30 cellular contexts compared by ENCODE assay signal in the genomic region with DNA sequence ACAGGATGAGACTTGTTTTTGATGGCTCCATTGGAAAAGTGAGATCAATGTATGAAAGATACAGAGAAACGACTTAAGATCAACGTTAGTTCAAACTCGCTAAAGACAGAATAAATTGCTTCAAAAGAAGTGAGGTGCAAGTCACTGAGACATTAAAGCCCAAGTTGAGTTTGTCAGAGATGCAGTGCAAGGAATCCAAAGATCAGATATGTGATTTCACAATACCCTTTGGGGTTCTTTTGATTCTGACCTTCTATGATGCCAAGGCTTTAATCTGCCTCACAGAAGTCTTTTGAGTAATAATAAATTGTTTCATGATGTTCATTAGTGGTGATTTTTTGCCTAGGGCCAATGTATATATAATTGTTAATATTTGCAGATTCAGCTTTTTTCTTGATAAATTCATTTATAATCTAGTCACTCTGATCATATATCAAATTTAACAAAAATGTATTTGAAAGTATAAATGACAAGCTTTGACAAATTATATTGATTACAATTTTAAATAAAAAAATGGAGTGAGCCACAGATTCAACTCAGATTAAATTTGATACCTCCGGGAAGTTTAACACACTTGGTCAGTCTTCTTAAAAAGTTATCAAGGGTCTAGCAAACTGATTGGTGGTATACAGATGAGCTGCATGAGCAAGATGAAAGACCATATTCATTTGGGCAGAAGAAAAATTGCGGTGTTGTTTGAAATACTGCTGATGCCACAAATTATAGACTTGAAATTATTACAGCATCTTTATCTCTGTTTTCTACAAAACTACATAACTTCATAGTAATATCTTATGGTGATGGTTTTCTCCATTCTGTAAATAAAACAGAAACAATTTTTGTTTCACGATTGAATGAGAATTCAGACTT.
"Had no signal": no experiment of that assay in that cellular context is flagged by ENCODE, and none has a peak within 500 bp of the region (broad histone marks: within the 10 kb centered on the region; RNA-seq: fewer than 3 reads in every experiment).

No MANE protein-coding gene starts in this region.

- H3K4me3 Mint-ChIP-seq: activated CD4-positive, alpha-beta memory T cell treated with anti-CD3 and anti-CD28 coated beads for 36 hours; activated CD4-positive, alpha-beta T cell treated with anti-CD3 and anti-CD28 coated beads for 36 hours; activated CD4-positive, alpha-beta T cell treated with anti-CD3 and anti-CD28 coated beads, Interleukin-2, amount 10 ng/mL, durations not matched to agents 24 days and 14 days; activated CD8-positive, alpha-beta memory T cell treated with anti-CD3 and anti-CD28 coated beads, Interleukin-2, amount 10 ng/mL, durations not matched to agents 7 days and 5 days; activated CD8-positive, alpha-beta T cell treated with anti-CD3 and anti-CD28 coated beads, Interleukin-2, amount 10 ng/mL, durations not matched to agents 7 days and 5 days; activated naive CD4-positive, alpha-beta T cell treated with anti-CD3 and anti-CD28 coated beads for 36 hours; activated naive CD4-positive, alpha-beta T cell treated with anti-CD3 and anti-CD28 coated beads, Interleukin-2, amount 50 U/mL, for 24 hours; activated naive CD8-positive, alpha-beta T cell treated with anti-CD3 and anti-CD28 coated beads for 36 hours; activated naive CD8-positive, alpha-beta T cell treated with anti-CD3 and anti-CD28 coated beads, Interleukin-2, amount 50 U/mL, for 24 hours; activated T-helper 1 cell treated with anti-CD3 and anti-CD28 coated beads, Interleukin-12 subunit alpha, Interleukin-12 subunit beta, Interleukin-2, Interleukin-4 antibody, amounts not matched to agents 30 ng/mL and 10 ng/mL and 1 ng/mL, durations not matched to agents 14 hours and 24 hours and 36 hours; brain had no signal

- H3K4me1 Mint-ChIP-seq: activated CD4-positive, alpha-beta T cell treated with anti-CD3 and anti-CD28 coated beads for 36 hours; activated CD4-positive, alpha-beta T cell treated with anti-CD3 and anti-CD28 coated beads, Interleukin-2, amount 10 ng/mL, durations not matched to agents 24 days and 14 days; activated CD8-positive, alpha-beta memory T cell treated with anti-CD3 and anti-CD28 coated beads, Interleukin-2, amount 10 ng/mL, durations not matched to agents 7 days and 5 days; activated naive CD4-positive, alpha-beta T cell treated with anti-CD3 and anti-CD28 coated beads, Interleukin-2, amount 50 U/mL, for 24 hours; activated naive CD8-positive, alpha-beta T cell treated with anti-CD3 and anti-CD28 coated beads for 36 hours; activated naive CD8-positive, alpha-beta T cell treated with anti-CD3 and anti-CD28 coated beads, Interleukin-2, amount 50 U/mL, for 24 hours; brain had no signal

- H3K4me1 ChIP-seq: adrenal gland, ascending aorta, breast epithelium, colonic mucosa had no signal

- H3K36me3 Mint-ChIP-seq: activated CD4-positive, alpha-beta memory T cell treated with anti-CD3 and anti-CD28 coated beads for 36 hours; activated CD8-positive, alpha-beta memory T cell treated with anti-CD3 and anti-CD28 coated beads, Interleukin-2, amount 10 ng/mL, durations not matched to agents 7 days and 5 days; activated naive CD4-positive, alpha-beta T cell treated with anti-CD3 and anti-CD28 coated beads, Interleukin-2, amount 50 U/mL, for 24 hours; activated naive CD8-positive, alpha-beta T cell treated with anti-CD3 and anti-CD28 coated beads for 36 hours; brain had no signal

- H3K4me3 ChIP-seq: adrenal gland, ascending aorta, breast epithelium, cardiac muscle cell, colonic mucosa had no signal

- DNase-seq: activated CD4-positive, alpha-beta memory T cell treated with anti-CD3 and anti-CD28 coated beads for 36 hours; activated CD4-positive, alpha-beta T cell treated with anti-CD3 and anti-CD28 coated beads for 36 hours; activated CD4-positive, alpha-beta T cell treated with anti-CD3 and anti-CD28 coated beads, Interleukin-2, amount 10 ng/mL, durations not matched to agents 24 days and 14 days; activated CD4-positive, CD25-positive, alpha-beta regulatory T cell; activated CD4-positive, CD25-positive, alpha-beta regulatory T cell treated with anti-CD3 and anti-CD28 coated beads, Interleukin-2, amount 50 U/mL, for 72 hours; activated CD8-positive, alpha-beta memory T cell treated with anti-CD3 and anti-CD28 coated beads, Interleukin-2, amount 10 ng/mL, durations not matched to agents 7 days and 5 days; activated CD8-positive, alpha-beta memory T cell treated with anti-CD3 and anti-CD28 coated beads, Interleukin-2, amount 50 U/mL, for 4 hours; activated CD8-positive, alpha-beta T cell treated with anti-CD3 and anti-CD28 coated beads, Interleukin-2, amount 10 ng/mL, durations not matched to agents 7 days and 5 days; activated effector memory CD4-positive, alpha-beta T cell treated with anti-CD3 and anti-CD28 coated beads, Interleukin-2, amount 50 U/mL, for 16 hours; activated naive CD4-positive, alpha-beta T cell treated with anti-CD3 and anti-CD28 coated beads for 36 hours; activated naive CD8-positive, alpha-beta T cell treated with anti-CD3 and anti-CD28 coated beads for 36 hours; activated naive CD8-positive, alpha-beta T cell treated with anti-CD3 and anti-CD28 coated beads, Interleukin-2, amount 50 U/mL, for 24 hours; activated T-cell treated with anti-CD3 and anti-CD28 coated beads, Interleukin-2, amount 50 U/mL, for 1 hour; activated T-cell treated with anti-CD3 and anti-CD28 coated beads, Interleukin-2, amount 50 U/mL, for 48 hours; adrenal gland; central memory CD4-positive, alpha-beta T cell; cerebellar nuclear complex; colonic mucosa; effector CD8-positive, alpha-beta T cell; head of caudate nucleus; T-helper 2 cell had no signal

- H3K27me3 ChIP-seq: adrenal gland, ascending aorta, breast epithelium, cardiac muscle cell, colonic mucosa had no signal

- H3K36me3 ChIP-seq: adrenal gland, ascending aorta, breast epithelium, cardiac muscle cell, colonic mucosa had no signal

- ATAC-seq: activated CD4-positive, alpha-beta T cell treated with anti-CD3 and anti-CD28 coated beads for 36 hours; activated CD8-positive, alpha-beta memory T cell treated with anti-CD3 and anti-CD28 coated beads, Interleukin-2, amount 10 ng/mL, durations not matched to agents 7 days and 5 days; activated CD8-positive, alpha-beta T cell treated with anti-CD3 and anti-CD28 coated beads, Interleukin-2, amount 10 ng/mL, durations not matched to agents 7 days and 5 days; activated naive CD8-positive, alpha-beta T cell treated with anti-CD3 and anti-CD28 coated beads, Interleukin-2, amount 50 U/mL, for 24 hours; esophagus mucosa had no signal

- H3K9me3 ChIP-seq: adrenal gland, ascending aorta, breast epithelium, colonic mucosa had no signal

- H3K27me3 Mint-ChIP-seq: brain had no signal

- H3K9me3 Mint-ChIP-seq: activated CD4-positive, alpha-beta memory T cell treated with anti-CD3 and anti-CD28 coated beads for 36 hours; activated CD4-positive, alpha-beta T cell treated with anti-CD3 and anti-CD28 coated beads, Interleukin-2, amount 10 ng/mL, durations not matched to agents 24 days and 14 days; activated naive CD4-positive, alpha-beta T cell treated with anti-CD3 and anti-CD28 coated beads for 36 hours; activated T-helper 1 cell treated with anti-CD3 and anti-CD28 coated beads, Interleukin-12 subunit alpha, Interleukin-12 subunit beta, Interleukin-2, Interleukin-4 antibody, amounts not matched to agents 30 ng/mL and 10 ng/mL and 1 ng/mL, durations not matched to agents 14 hours and 24 hours and 36 hours; activated T-helper 2 cell treated with anti-CD3 and anti-CD28 coated beads, Interferon-gamma antibody, Interleukin-2, Interleukin-4, amounts not matched to agents 10 μg/mL and 5 μg/mL and 100 μg/mL, durations not matched to agents 14 hours and 24 hours and 36 hours; brain had no signal

- FAIRE-seq: frontal cortex had no signal

- H3K27ac ChIP-seq: adrenal gland, ascending aorta, breast epithelium, cardiac muscle cell, colonic mucosa had no signal

- H3K27ac Mint-ChIP-seq: activated CD4-positive, alpha-beta memory T cell treated with anti-CD3 and anti-CD28 coated beads for 36 hours; activated CD4-positive, alpha-beta T cell treated with anti-CD3 and anti-CD28 coated beads for 36 hours; activated CD4-positive, alpha-beta T cell treated with anti-CD3 and anti-CD28 coated beads, Interleukin-2, amount 10 ng/mL, durations not matched to agents 24 days and 14 days; activated CD8-positive, alpha-beta memory T cell treated with anti-CD3 and anti-CD28 coated beads, Interleukin-2, amount 10 ng/mL, durations not matched to agents 7 days and 5 days; activated CD8-positive, alpha-beta T cell treated with anti-CD3 and anti-CD28 coated beads, Interleukin-2, amount 10 ng/mL, durations not matched to agents 7 days and 5 days; activated naive CD4-positive, alpha-beta T cell treated with anti-CD3 and anti-CD28 coated beads for 36 hours; activated naive CD4-positive, alpha-beta T cell treated with anti-CD3 and anti-CD28 coated beads, Interleukin-2, amount 50 U/mL, for 24 hours; activated naive CD8-positive, alpha-beta T cell treated with anti-CD3 and anti-CD28 coated beads for 36 hours; activated naive CD8-positive, alpha-beta T cell treated with anti-CD3 and anti-CD28 coated beads, Interleukin-2, amount 50 U/mL, for 24 hours; activated T-helper 1 cell treated with anti-CD3 and anti-CD28 coated beads, Interleukin-12 subunit alpha, Interleukin-12 subunit beta, Interleukin-2, Interleukin-4 antibody, amounts not matched to agents 30 ng/mL and 10 ng/mL and 1 ng/mL, durations not matched to agents 14 hours and 24 hours and 36 hours; activated T-helper 2 cell treated with anti-CD3 and anti-CD28 coated beads, Interferon-gamma antibody, Interleukin-2, Interleukin-4, amounts not matched to agents 10 μg/mL and 5 μg/mL and 100 μg/mL, durations not matched to agents 14 hours and 24 hours and 36 hours; brain had no signal
